In genomic region chr4:74374128-74374527, GRCh38 we compare ENCODE assay signal across 25 cellular contexts. TPM values are rescaled to one million over a fixed set of nuclear protein-coding genes. Genes with fewer than 3 reads are reported as not detected.
A peak's percentile ranks its signal among the peaks of the same experiment; 100 is the strongest.
DNase-seq lines count a peak whose midpoint lies in the region; ATAC-seq and TF ChIP-seq lines count a peak whose summit lies in the region.
"Had no signal": no experiment of that assay in that cellular context is flagged by ENCODE, and none has a peak within 500 bp of the region (broad histone marks: within the 10 kb centered on the region; RNA-seq: fewer than 3 reads in every experiment).

No MANE protein-coding gene starts in this region.

- no peak for ATAC-seq in RWPE2 (ENCODE audit: low read depth)
- no peak for ATAC-seq in HG03342 (IDR thresholded peaks at IDR 0.05; ENCODE audit: unreplicated experiment)
- ATAC-seq: body of pancreas, Right ventricle myocardium inferior had no signal

- peaks cover 71% of the 10 kb centered on the region for H3K36me3 ChIP-seq in RWPE2 (ENCODE audit: low read depth)
- no peaks in the 10 kb centered on the region for H3K36me3 ChIP-seq in fibroblast of lung (ENCODE audit: control insufficient read depth, insufficient read depth, low read length)
- H3K36me3 ChIP-seq in smooth muscle cell (ENCODE audit: low read depth), result no peaks in the 10 kb centered on the region
- H3K36me3 ChIP-seq in stomach, result no peaks in the 10 kb centered on the region
- H3K36me3 ChIP-seq: adrenal gland, HAP-1, right atrium auricular region, thoracic aorta, uterus had no signal

- H3K9ac ChIP-seq in fibroblast of lung (ENCODE audit: insufficient read depth, low read length) (no peak overlapping the region), smooth muscle cell (ENCODE audit: low read depth) (no peak overlapping the region)
- H3K9ac ChIP-seq: SK-N-SH had no signal

- H3K27ac ChIP-seq in RWPE2 (ENCODE audit: poor library complexity, severe bottlenecking), result peak overlapping the region; percentile 99
- H3K27ac ChIP-seq in fibroblast of lung (ENCODE audit: insufficient read depth, low read length), result peak overlapping the region; percentile 15
- peak overlapping the region; percentile 40 for H3K27ac ChIP-seq in smooth muscle cell (ENCODE audit: low read depth)
- peak overlapping the region in 1 of 5 donors; percentile 20 for H3K27ac ChIP-seq in stomach
- H3K27ac ChIP-seq: adrenal gland, right atrium auricular region, thoracic aorta, uterus had no signal

- TF ChIP-seq CTCF in Calu3 (IDR thresholded peaks at IDR 0.05; ENCODE audit: unreplicated experiment), result no peak
- TF ChIP-seq CTCF in RWPE2 (IDR thresholded peaks at IDR 0.05; ENCODE audit: poor library complexity, severe bottlenecking), result no peak
- no peak for TF ChIP-seq CTCF in fibroblast of lung (conservative IDR thresholded peaks at IDR 0.05 in 1 of 2, IDR thresholded peaks at IDR 0.05 in 1 of 2; ENCODE audit: low read depth in 1 of 2, low read length in 2 of 2)
- TF ChIP-seq CTCF in smooth muscle cell (IDR thresholded peaks at IDR 0.05; ENCODE audit: borderline replicate concordance, insufficient read depth, poor library complexity, severe bottlenecking), result no peak
- no peak for TF ChIP-seq CTCF in stomach (IDR thresholded peaks at IDR 0.05)

- H2AFZ ChIP-seq in fibroblast of lung (ENCODE audit: low read length), result no peak overlapping the region
- H2AFZ ChIP-seq in smooth muscle cell (ENCODE audit: low read depth), result no peak overlapping the region

- H3F3A ChIP-seq in smooth muscle cell (ENCODE audit: low read depth), result no peaks in the 10 kb centered on the region

- peaks cover 19% of the 10 kb centered on the region for H3K4me1 Mint-ChIP-seq in Calu3 (ENCODE audit: low read depth, unreplicated experiment)
- H3K4me1 Mint-ChIP-seq: activated naive CD4-positive, alpha-beta T cell treated with anti-CD3 and anti-CD28 coated beads, Interleukin-2, amount 10 ng/mL, durations not matched to agents 7 days and 5 days; immature natural killer cell had no signal

- CTCF ChIA-PET in Calu3 (lab: Charles Lee), result no interaction called here

- peak overlapping the region; percentile 95 for H3K27ac Mint-ChIP-seq in Calu3 (ENCODE audit: unreplicated experiment)
- H3K27ac Mint-ChIP-seq: activated naive CD4-positive, alpha-beta T cell treated with anti-CD3 and anti-CD28 coated beads, Interleukin-2, amount 10 ng/mL, durations not matched to agents 7 days and 5 days; immature natural killer cell; stimulated activated naive CD8-positive, alpha-beta T cell treated with anti-CD3 and anti-CD28 coated beads, Interleukin-15, Interleukin-2, amounts not matched to agents 100 ng/mL and 50 ng/mL, for 24 hours had no signal

- WGBS in smooth muscle cell (ENCODE audit: low lambda C conversion rate), result 65% methylated on average over 1 of the region's 1 CpG
- 50 to 88% (median 81%) methylated on average over 1 of the region's 1 CpG for WGBS in stomach, 5 donors

- no peak for TF ChIP-seq POLR2A in stomach (IDR thresholded peaks at IDR 0.05)

- intact Hi-C loops in Calu3 (cut with micrococcal nuclease; ENCODE audit: unreplicated experiment) (no loop called here), stomach (cut with DNase I; ENCODE audit: low total_unique reads) (loop anchor here (10.0 kb wide), 1 partner anchor 161 kb away; no protein-coding TSS in a partner anchor)

- H3K4me1 ChIP-seq in RWPE2 (ENCODE audit: insufficient read depth, poor library complexity, severe bottlenecking) (peaks cover 75% of the 10 kb centered on the region), fibroblast of lung (ENCODE audit: control insufficient read depth, extremely low read depth, insufficient read depth, low read length) (no peaks in the 10 kb centered on the region), smooth muscle cell (ENCODE audit: low read depth) (no peaks in the 10 kb centered on the region), stomach (peaks cover 0 to 11% (median 3%) of the 10 kb centered on the region in 4 donors)
- H3K4me1 ChIP-seq: adrenal gland, body of pancreas, HAP-1, right atrium auricular region, uterus had no signal

- TF ChIP-seq EP300 in stomach (IDR thresholded peaks at IDR 0.05), result no peak

- H3K4me3 Mint-ChIP-seq in Calu3 (ENCODE audit: low read depth, unreplicated experiment), result peak overlapping the region; percentile 77
- H3K4me3 Mint-ChIP-seq: activated naive CD4-positive, alpha-beta T cell treated with anti-CD3 and anti-CD28 coated beads, Interleukin-2, amount 10 ng/mL, durations not matched to agents 7 days and 5 days; immature natural killer cell; stimulated activated naive CD8-positive, alpha-beta T cell treated with anti-CD3 and anti-CD28 coated beads, Interleukin-15, Interleukin-2, amounts not matched to agents 100 ng/mL and 50 ng/mL, for 24 hours had no signal

- H3K27me3 Mint-ChIP-seq in Calu3 (ENCODE audit: unreplicated experiment), result no peaks in the 10 kb centered on the region

- no peak overlapping the region for H3K4me3 ChIP-seq in RWPE2 (ENCODE audit: severe bottlenecking)
- no peak overlapping the region for H3K4me3 ChIP-seq in fibroblast of lung (replicated peaks in 1 of 4; ENCODE audit: control extremely low read depth in 1 of 4, insufficient read depth in 1 of 4, low read depth in 3 of 4, low read length in 4 of 4)
- no peak overlapping the region for H3K4me3 ChIP-seq in smooth muscle cell
- H3K4me3 ChIP-seq in stomach, result no peak overlapping the region
- H3K4me3 ChIP-seq: adrenal gland, body of pancreas, HAP-1, right atrium auricular region, thoracic aorta, uterus had no signal

- no peak overlapping the region for H3K4me2 ChIP-seq in fibroblast of lung (ENCODE audit: extremely low read depth, insufficient read depth, low read length)
- H3K4me2 ChIP-seq in smooth muscle cell, result no peak overlapping the region
- H3K4me2 ChIP-seq: SK-N-SH had no signal

- no peaks in the 10 kb centered on the region for H3K9me3 Mint-ChIP-seq in Calu3 (ENCODE audit: low read depth, unreplicated experiment)
- H3K9me3 Mint-ChIP-seq: activated naive CD4-positive, alpha-beta T cell treated with anti-CD3 and anti-CD28 coated beads, Interleukin-2, amount 10 ng/mL, durations not matched to agents 7 days and 5 days; immature natural killer cell; stimulated activated naive CD8-positive, alpha-beta T cell treated with anti-CD3 and anti-CD28 coated beads, Interleukin-15, Interleukin-2, amounts not matched to agents 100 ng/mL and 50 ng/mL, for 24 hours had no signal

- H3K9me3 ChIP-seq in RWPE2 (ENCODE audit: severe bottlenecking), result no peaks in the 10 kb centered on the region
- no peaks in the 10 kb centered on the region for H3K9me3 ChIP-seq in fibroblast of lung (ENCODE audit: control insufficient read depth, insufficient read depth, low read depth, low read length)
- no peaks in the 10 kb centered on the region for H3K9me3 ChIP-seq in smooth muscle cell (replicated peaks; ENCODE audit: low read depth)
- H3K9me3 ChIP-seq in stomach, result no peaks in the 10 kb centered on the region
- H3K9me3 ChIP-seq: adrenal gland, body of pancreas, HAP-1, right atrium auricular region, SK-N-SH, thoracic aorta, uterus had no signal

- DNase-seq in Calu3, result no peak
- no peak for DNase-seq in RWPE2 (ENCODE audit: low spot score)
- DNase-seq in fibroblast of lung (ENCODE audit: low read depth in 2 of 2), result no peak
- DNase-seq in smooth muscle cell (lab: John Stamatoyannopoulos, UW; ENCODE audit: unreplicated experiment), result no peak
- no peak for DNase-seq in stomach
- DNase-seq in activated CD4-positive, alpha-beta T cell treated with anti-CD3 and anti-CD28 coated beads, Interleukin-2, amount 50 U/mL, for 1 hour, result no peak
- DNase-seq: activated CD4-positive, CD25-positive, alpha-beta regulatory T cell; activated naive CD4-positive, alpha-beta T cell treated with anti-CD3 and anti-CD28 coated beads, Interleukin-2, amount 10 ng/mL, durations not matched to agents 7 days and 5 days; cerebellar nuclear complex; immature natural killer cell; NCI-H1105; NCI-H187 treated with DMSO at 0.1 percent for 48 hours; NCI-H2171; NCI-H510A; SK-N-SH; uterus had no signal

- TSS peak; percentile 10 for BruUV-seq in Calu3 (replicated peaks; lab: Mats Ljungman, UMichigan)

- H3K27me3 ChIP-seq in RWPE2 (ENCODE audit: insufficient read depth, poor library complexity, severe bottlenecking), result no peaks in the 10 kb centered on the region
- H3K27me3 ChIP-seq in fibroblast of lung (ENCODE audit: control insufficient read depth, insufficient read depth, low read length), result no peaks in the 10 kb centered on the region
- H3K27me3 ChIP-seq in smooth muscle cell (ENCODE audit: low read depth), result no peaks in the 10 kb centered on the region
- H3K27me3 ChIP-seq in stomach, result no peaks in the 10 kb centered on the region
- H3K27me3 ChIP-seq: body of pancreas, right atrium auricular region, uterus had no signal

- H4K20me1 ChIP-seq in fibroblast of lung (ENCODE audit: control insufficient read depth, extremely low read depth, insufficient read depth, low read length) (no peaks in the 10 kb centered on the region), smooth muscle cell (ENCODE audit: low read depth) (no peaks in the 10 kb centered on the region)

- H3K36me3 Mint-ChIP-seq in Calu3 (ENCODE audit: insufficient read depth, unreplicated experiment), result peaks cover 96% of the 10 kb centered on the region
- H3K36me3 Mint-ChIP-seq: activated naive CD4-positive, alpha-beta T cell treated with anti-CD3 and anti-CD28 coated beads, Interleukin-2, amount 10 ng/mL, durations not matched to agents 7 days and 5 days; immature natural killer cell had no signal

- no peaks in the 10 kb centered on the region for H3K79me2 ChIP-seq in fibroblast of lung (ENCODE audit: control insufficient read depth, insufficient read depth, low read length)
- H3K79me2 ChIP-seq in smooth muscle cell (ENCODE audit: low read depth), result no peaks in the 10 kb centered on the region

RNA-seq across cellular contexts. Expression of gene EREG, which starts 9.2 kb away (rescaled TPM):
- total RNA-seq in Calu3 (2022) (413 and 422 TPM in 2 replicates), fibroblast of lung (2.8 and 9.9 TPM in 2 replicates), smooth muscle cell (1.3 and 1.9 TPM in 2 replicates), stomach (1 to 10 TPM in 1 of 5 donors, not detected in 4; 1.8 TPM)
- polyA plus RNA-seq in fibroblast of lung (0.41 and 2.0 TPM in 2 replicates), smooth muscle cell (0.27 and 0.55 TPM in 2 replicates), stomach (under 1 TPM in 2 of 3 donors, not detected in 1; 0.62 to 0.73 TPM)
- polyA plus RNA-seq in fibroblast of lung (2012), result 0.22 and 1.7 TPM in 2 replicates
- polyA minus RNA-seq in fibroblast of lung (ENCODE audit: low replicate concordance), result 0.27 and 0.70 TPM in 2 replicates
- total RNA-seq: body of pancreas; Right ventricle myocardium inferior; T-helper 1 cell treated with Interleukin-12 subunit alpha and Interleukin-12 subunit beta and Interleukin-4 antibody, amounts not matched to agents 30 ng/mL and 1 ng/mL, for 36 hours had no signal
- polyA plus RNA-seq: immature natural killer cell, SK-N-SH had no signal

Comparison
In these comparisons a context has a peak if more than half of its experiments do, and no peak if none do; other contexts are left out.
1. RNA of gene EREG, which starts 9.2 kb away (total RNA-seq): 413 to 422 TPM in Calu3; 2.8 to 9.9 TPM in fibroblast of lung, 1.3 to 1.9 TPM in smooth muscle cell and 1.8 TPM in stomach; every median in the first group is over 10 times any median in the second.